Comparison of ENCODE assay signal across 29 cellular contexts in genomic region chr9:114166606-114167572, GRCh38. TPM values are rescaled to one million over a fixed set of nuclear protein-coding genes. Genes with fewer than 3 reads are reported as not detected.
DNase-seq lines count a peak whose midpoint lies in the region; FAIRE-seq and TF ChIP-seq lines count a peak whose summit lies in the region.
"Had no signal": no experiment of that assay in that cellular context is flagged by ENCODE, and none has a peak within 500 bp of the region (broad histone marks: within the 10 kb centered on the region; RNA-seq: fewer than 3 reads in every experiment).

No MANE protein-coding gene starts in this region.

- TF ChIP-seq POLR2A in spleen (IDR thresholded peaks at IDR 0.05) (no peak), erythroblast (IDR thresholded peaks at IDR 0.05; ENCODE audit: low read length) (no peak)

- H3K9me3 ChIP-seq in astrocyte (ENCODE audit: insufficient read depth, low read depth, low read length) (no peaks in the 10 kb centered on the region), spleen (no peaks in the 10 kb centered on the region), WERI-Rb-1 (ENCODE audit: severe bottlenecking) (no peaks in the 10 kb centered on the region)
- H3K9me3 ChIP-seq: neutrophil, SJSA1 had no signal

- no peak overlapping the region for H3K4me2 ChIP-seq in astrocyte (ENCODE audit: low read length)

- no peak overlapping the region for H2AFZ ChIP-seq in astrocyte (ENCODE audit: low read depth, low read length)

- H3K79me2 ChIP-seq in astrocyte (ENCODE audit: insufficient read depth, low read length): peaks cover 28% of the 10 kb centered on the region

- peaks cover 68% of the 10 kb centered on the region for H4K20me1 ChIP-seq in astrocyte (ENCODE audit: insufficient read depth, low read length)

- H3K9ac ChIP-seq in astrocyte (ENCODE audit: low read length): no peak overlapping the region

- peaks cover 37% of the 10 kb centered on the region for H3K4me1 ChIP-seq in astrocyte (ENCODE audit: insufficient read depth, low read length)
- peaks cover 0 to 7% (median 0%) of the 10 kb centered on the region in 6 donors for H3K4me1 ChIP-seq in spleen

- TF ChIP-seq CTCF in astrocyte (IDR thresholded peaks at IDR 0.05; ENCODE audit: insufficient read depth, low read depth, low read length) (no peak), spleen (IDR thresholded peaks at IDR 0.05 in 8 of 11, conservative IDR thresholded peaks at IDR 0.05 in 3 of 11) (no peak), WERI-Rb-1 (IDR thresholded peaks at IDR 0.05; ENCODE audit: low read depth, low read length) (no peak)

- no peaks in the 10 kb centered on the region for H3K36me3 ChIP-seq in astrocyte (ENCODE audit: insufficient read depth, low read length)
- H3K36me3 ChIP-seq in spleen: no peaks in the 10 kb centered on the region
- H3K36me3 ChIP-seq in WERI-Rb-1: peaks cover 62% of the 10 kb centered on the region
- H3K36me3 ChIP-seq: neutrophil, SJSA1 had no signal

- peaks cover 22% of the 10 kb centered on the region for H3K36me3 Mint-ChIP-seq in astrocyte (ENCODE audit: low read depth, unreplicated experiment)
- H3K36me3 Mint-ChIP-seq: activated naive CD8-positive, alpha-beta T cell treated with anti-CD3 and anti-CD28 coated beads, Interleukin-2, amount 10 ng/mL, durations not matched to agents 7 days and 5 days; stimulated activated effector memory CD8-positive, alpha-beta T cell treated with anti-CD3 and anti-CD28 coated beads, Interleukin-12 subunit alpha, Interleukin-12 subunit beta, amount 100 ng/mL, for 72 hours had no signal

- H3K27me3 ChIP-seq in astrocyte (ENCODE audit: insufficient read depth, low read length) (no peaks in the 10 kb centered on the region), spleen (replicated peaks in 1 of 7) (peaks cover 0 to 9% (median 0%) of the 10 kb centered on the region in 7 donors), WERI-Rb-1 (ENCODE audit: insufficient read depth, low read depth, severe bottlenecking) (no peaks in the 10 kb centered on the region)
- H3K27me3 ChIP-seq: SJSA1 had no signal

- intact Hi-C loops in spleen (cut with DNase I; ENCODE audit: low total_unique reads): no loop called here

- H3K9me3 Mint-ChIP-seq in astrocyte (ENCODE audit: unreplicated experiment): no peaks in the 10 kb centered on the region
- H3K9me3 Mint-ChIP-seq: activated naive CD8-positive, alpha-beta T cell treated with anti-CD3 and anti-CD28 coated beads, Interleukin-2, amount 10 ng/mL, durations not matched to agents 7 days and 5 days; stimulated activated effector memory CD8-positive, alpha-beta T cell treated with anti-CD3 and anti-CD28 coated beads, Interleukin-12 subunit alpha, Interleukin-12 subunit beta, amount 100 ng/mL, for 72 hours had no signal

- 75 to 85% (median 78%) methylated on average over 8 of the region's 8 CpGs for WGBS in spleen, 5 donors

- H3K4me3 Mint-ChIP-seq in astrocyte (ENCODE audit: unreplicated experiment): no peak overlapping the region
- H3K4me3 Mint-ChIP-seq: activated CD8-positive, alpha-beta T cell treated with anti-CD3 and anti-CD28 coated beads, Interleukin-2, amount 10 ng/mL, durations not matched to agents 7 days and 5 days; activated naive CD8-positive, alpha-beta T cell treated with anti-CD3 and anti-CD28 coated beads, Interleukin-2, amount 10 ng/mL, durations not matched to agents 7 days and 5 days; stimulated activated effector memory CD8-positive, alpha-beta T cell treated with anti-CD3 and anti-CD28 coated beads, Interleukin-12 subunit alpha, Interleukin-12 subunit beta, amount 100 ng/mL, for 72 hours had no signal

- H3K27me3 Mint-ChIP-seq in astrocyte (ENCODE audit: low read depth, unreplicated experiment): no peaks in the 10 kb centered on the region
- H3K27me3 Mint-ChIP-seq: activated naive CD8-positive, alpha-beta T cell treated with anti-CD3 and anti-CD28 coated beads, Interleukin-2, amount 10 ng/mL, durations not matched to agents 7 days and 5 days had no signal

- H3K27ac ChIP-seq in astrocyte (ENCODE audit: low read depth, low read length) (no peak overlapping the region), spleen (no peak overlapping the region), WERI-Rb-1 (no peak overlapping the region)
- H3K27ac ChIP-seq: neutrophil, SJSA1 had no signal

- DNase-seq in EL: peak; percentile 60
- DNase-seq in astrocyte (ENCODE audit: low read depth): peak; percentile 3
- peak; percentile 91 for DNase-seq in islet precursor cell
- peak; percentile 23 for DNase-seq in spleen
- DNase-seq in erythroblast (lab: John Stamatoyannopoulos, UW): no peak
- DNase-seq in D341Med (ENCODE audit: low spot score): no peak
- DNase-seq in WERI-Rb-1: no peak
- DNase-seq: activated CD8-positive, alpha-beta T cell treated with anti-CD3 and anti-CD28 coated beads, Interleukin-2, amount 10 ng/mL, durations not matched to agents 7 days and 5 days; activated effector memory CD4-positive, alpha-beta T cell treated with anti-CD3 and anti-CD28 coated beads, Interleukin-2, amount 50 U/mL, for 16 hours; activated naive CD8-positive, alpha-beta T cell treated with anti-CD3 and anti-CD28 coated beads, Interleukin-2, amount 10 ng/mL, durations not matched to agents 7 days and 5 days; activated T-cell treated with anti-CD3 and anti-CD28 coated beads for 4 hours; cerebellar nuclear complex; effector CD4-positive, alpha-beta T cell; GOT3; KBM-7; mammary epithelial cell; NCI-H1436 treated with DMSO at 0.1 percent for 48 hours; NCI-H2107; NCI-H510A; NK-92 treated with Interleukin-12 subunit alpha and Interleukin-12 subunit beta, amount 100 ng/mL, for 24 hours; small intestine; T-helper 1 cell had no signal

- no peak overlapping the region for H3K27ac Mint-ChIP-seq in astrocyte (ENCODE audit: unreplicated experiment)
- H3K27ac Mint-ChIP-seq: activated CD8-positive, alpha-beta T cell treated with anti-CD3 and anti-CD28 coated beads, Interleukin-2, amount 10 ng/mL, durations not matched to agents 7 days and 5 days; activated naive CD8-positive, alpha-beta T cell treated with anti-CD3 and anti-CD28 coated beads, Interleukin-2, amount 10 ng/mL, durations not matched to agents 7 days and 5 days; stimulated activated effector memory CD8-positive, alpha-beta T cell treated with anti-CD3 and anti-CD28 coated beads, Interleukin-12 subunit alpha, Interleukin-12 subunit beta, amount 100 ng/mL, for 72 hours had no signal

- no peak overlapping the region for H3K4me3 ChIP-seq in astrocyte (ENCODE audit: insufficient read depth, low read depth, low read length)
- no peak overlapping the region for H3K4me3 ChIP-seq in spleen
- no peak overlapping the region for H3K4me3 ChIP-seq in WERI-Rb-1 (ENCODE audit: low read depth, low read length)
- H3K4me3 ChIP-seq: SJSA1 had no signal

- H3K4me1 Mint-ChIP-seq in astrocyte (ENCODE audit: low read depth, unreplicated experiment): peaks cover 22% of the 10 kb centered on the region
- H3K4me1 Mint-ChIP-seq: activated naive CD8-positive, alpha-beta T cell treated with anti-CD3 and anti-CD28 coated beads, Interleukin-2, amount 10 ng/mL, durations not matched to agents 7 days and 5 days; stimulated activated effector memory CD8-positive, alpha-beta T cell treated with anti-CD3 and anti-CD28 coated beads, Interleukin-12 subunit alpha, Interleukin-12 subunit beta, amount 100 ng/mL, for 72 hours had no signal

- no peak for FAIRE-seq in astrocyte (lab: Jason Lieb, UNC)
- FAIRE-seq: G401.6, GM18507, keratinocyte, small intestine, TTC549 had no signal

RNA-seq across cellular contexts. Expression of gene COL27A1, which starts 11.6 kb away (rescaled TPM):
- total RNA-seq in astrocyte (27.6 and 31.2 TPM in 2 replicates), spleen (10 to 100 TPM in 4 of 7 donors, 1 to 10 TPM in 3; 2.3 to 23.4 (median 10.4) TPM)
- 1 to 10 TPM; 2.1 to 8.1 (median 3.0) TPM for polyA plus RNA-seq in spleen

Comparison
In these comparisons a context has a peak if more than half of its experiments do, and no peak if none do; other contexts are left out.
1. DNase-seq: peak in EL (single experiment), astrocyte (single experiment), islet precursor cell (single experiment) and spleen (single experiment); none in erythroblast (0 of 2), D341Med (single experiment) and WERI-Rb-1 (single experiment).